In genomic region chr22:30824711-30825110, GRCh38 we compare ENCODE assay signal across 30 cellular contexts.
"Had no signal": no experiment of that assay in that cellular context is flagged by ENCODE, and none has a peak within 500 bp of the region (broad histone marks: within the 10 kb centered on the region; RNA-seq: fewer than 3 reads in every experiment).

No MANE protein-coding gene starts in this region.

- H3K36me3 Mint-ChIP-seq: activated naive CD4-positive, alpha-beta T cell treated with anti-CD3 and anti-CD28 coated beads, Interleukin-2, amount 50 U/mL, for 24 hours; activated naive CD8-positive, alpha-beta T cell treated with anti-CD3 and anti-CD28 coated beads, Interleukin-2, amount 10 ng/mL, durations not matched to agents 7 days and 5 days had no signal

- H3K4me1 Mint-ChIP-seq: activated naive CD8-positive, alpha-beta T cell treated with anti-CD3 and anti-CD28 coated beads, Interleukin-2, amount 10 ng/mL, durations not matched to agents 7 days and 5 days had no signal

- H3K27ac ChIP-seq: body of pancreas, breast epithelium, VCaP had no signal

- H3K27me3 ChIP-seq: body of pancreas, MG63 had no signal

- H3K36me3 ChIP-seq: breast epithelium, MG63 had no signal

- H3K27ac Mint-ChIP-seq: activated CD8-positive, alpha-beta T cell treated with anti-CD3 and anti-CD28 coated beads, Interleukin-2, amount 10 ng/mL, durations not matched to agents 7 days and 5 days; activated naive CD4-positive, alpha-beta T cell treated with anti-CD3 and anti-CD28 coated beads, Interleukin-2, amount 50 U/mL, for 24 hours; activated naive CD8-positive, alpha-beta T cell treated with anti-CD3 and anti-CD28 coated beads, Interleukin-2, amount 10 ng/mL, durations not matched to agents 7 days and 5 days; activated T-cell treated with anti-CD3 and anti-CD28 coated beads, Interleukin-2, amount 50 U/mL, for 24 hours; activated T-helper 2 cell treated with anti-CD3 and anti-CD28 coated beads, Interferon-gamma antibody, Interleukin-2, Interleukin-4, amounts not matched to agents 10 μg/mL and 5 μg/mL and 100 μg/mL, durations not matched to agents 14 hours and 24 hours and 36 hours had no signal

- H3K9me3 Mint-ChIP-seq: activated naive CD4-positive, alpha-beta T cell treated with anti-CD3 and anti-CD28 coated beads, Interleukin-2, amount 50 U/mL, for 24 hours; activated naive CD8-positive, alpha-beta T cell treated with anti-CD3 and anti-CD28 coated beads, Interleukin-2, amount 10 ng/mL, durations not matched to agents 7 days and 5 days; activated T-cell treated with anti-CD3 and anti-CD28 coated beads, Interleukin-2, amount 50 U/mL, for 24 hours; activated T-helper 2 cell treated with anti-CD3 and anti-CD28 coated beads, Interferon-gamma antibody, Interleukin-2, Interleukin-4, amounts not matched to agents 10 μg/mL and 5 μg/mL and 100 μg/mL, durations not matched to agents 14 hours and 24 hours and 36 hours had no signal

- H3K9me3 ChIP-seq: body of pancreas, breast epithelium, MG63 had no signal

- ATAC-seq: activated CD8-positive, alpha-beta T cell treated with anti-CD3 and anti-CD28 coated beads, Interleukin-2, amount 10 ng/mL, durations not matched to agents 7 days and 5 days; body of pancreas; Panc1 had no signal

- DNase-seq: activated CD4-positive, alpha-beta T cell treated with anti-CD3 and anti-CD28 coated beads for 1 hour; activated CD4-positive, alpha-beta T cell treated with anti-CD3 and anti-CD28 coated beads for 48 hours; activated CD4-positive, CD25-positive, alpha-beta regulatory T cell; activated CD8-positive, alpha-beta T cell treated with anti-CD3 and anti-CD28 coated beads, Interleukin-2, amount 10 ng/mL, durations not matched to agents 7 days and 5 days; activated gamma-delta T cell; activated naive CD4-positive, alpha-beta T cell treated with Interleukin-2 at 50 U/mL for 16 hours; activated naive CD8-positive, alpha-beta T cell treated with anti-CD3 and anti-CD28 coated beads, Interleukin-2, amount 10 ng/mL, durations not matched to agents 7 days and 5 days; activated T-cell treated with anti-CD3 and anti-CD28 coated beads, Interleukin-2, amount 50 U/mL, for 24 hours; amygdala; body of pancreas; Kasumi-1; KG1; MG63; NCI-H1048; NCI-H1105 treated with DMSO at 0.1 percent for 48 hours; NCI-H1436 treated with DMSO at 0.1 percent for 48 hours; NCI-H1694 treated with DMSO at 0.1 percent for 48 hours; NCI-H2029; NCI-H345; NCI-H524 treated with DMSO at 0.1 percent for 48 hours; SHP77 treated with DMSO at 0.1 percent for 48 hours; SW 1271; T-helper 1 cell; T-helper 2 cell; T-helper 9 cell had no signal

- H3K4me3 Mint-ChIP-seq: activated CD8-positive, alpha-beta T cell treated with anti-CD3 and anti-CD28 coated beads, Interleukin-2, amount 10 ng/mL, durations not matched to agents 7 days and 5 days; activated naive CD4-positive, alpha-beta T cell treated with anti-CD3 and anti-CD28 coated beads, Interleukin-2, amount 50 U/mL, for 24 hours; activated naive CD8-positive, alpha-beta T cell treated with anti-CD3 and anti-CD28 coated beads, Interleukin-2, amount 10 ng/mL, durations not matched to agents 7 days and 5 days; activated T-cell treated with anti-CD3 and anti-CD28 coated beads, Interleukin-2, amount 50 U/mL, for 24 hours had no signal

- H3K4me3 ChIP-seq: body of pancreas, breast epithelium, MG63 had no signal
